8 cellular contexts compared by ENCODE assay signal in genomic region chr7:65798111-65799075, GRCh38.
DNase-seq lines count a peak whose midpoint lies in the region; ATAC-seq and TF ChIP-seq lines count a peak whose summit lies in the region.

No MANE protein-coding gene starts in this region.

- no peak overlapping the region for H3K4me3 ChIP-seq in fibroblast of the aortic adventitia (ENCODE audit: low read depth, low read length)
- no peak overlapping the region for H3K4me3 ChIP-seq in left ventricle myocardium inferior

- no peaks in the 10 kb centered on the region for H3K4me1 ChIP-seq in left ventricle myocardium inferior

- no peaks in the 10 kb centered on the region for H3K27me3 ChIP-seq in left ventricle myocardium inferior (ENCODE audit: low read depth)

- TF ChIP-seq CTCF in HFFc6 (IDR thresholded peaks at IDR 0.05) (no peak), fibroblast of the aortic adventitia (IDR thresholded peaks at IDR 0.05; ENCODE audit: insufficient read depth, low read length) (no peak), type B pancreatic cell (conservative IDR thresholded peaks at IDR 0.05) (no peak), left ventricle myocardium inferior (IDR thresholded peaks at IDR 0.05; ENCODE audit: borderline replicate concordance) (no peak)

- H3K27me3 Mint-ChIP-seq in HFFc6 (ENCODE audit: insufficient read depth): peaks cover 1% of the 10 kb centered on the region; the same call in 1 of the 2 replicates
- H3K27me3 Mint-ChIP-seq in type B pancreatic cell: no peaks in the 10 kb centered on the region
- H3K27me3 Mint-ChIP-seq in activated naive CD4-positive, alpha-beta T cell treated with anti-CD3 and anti-CD28 coated beads for 36 hours (ENCODE audit: low read depth): no peaks in the 10 kb centered on the region

- DNase-seq in HFFc6: peak; percentile 73
- DNase-seq in NCI-H226: peak; percentile 87
- DNase-seq in fibroblast of the aortic adventitia (ENCODE audit: low read depth): peak; percentile 33
- DNase-seq in type B pancreatic cell (ENCODE audit: extremely low spot score, unreplicated experiment): no peak
- DNase-seq in left ventricle myocardium inferior: no peak
- DNase-seq in activated naive CD4-positive, alpha-beta T cell treated with anti-CD3 and anti-CD28 coated beads for 36 hours: no peak

- H3K4me1 Mint-ChIP-seq in HFFc6 (ENCODE audit: low read depth) (peaks cover 47% of the 10 kb centered on the region), type B pancreatic cell (ENCODE audit: unreplicated experiment) (peaks cover 3% of the 10 kb centered on the region)
- H3K4me1 Mint-ChIP-seq in activated naive CD4-positive, alpha-beta T cell treated with anti-CD3 and anti-CD28 coated beads for 36 hours (ENCODE audit: low read depth): peaks cover 7% of the 10 kb centered on the region

- CTCF ChIA-PET in activated naive CD4-positive, alpha-beta T cell treated with anti-CD3 and anti-CD28 coated beads for 36 hours (lab: Charles Lee): no interaction called here

- intact Hi-C loops in left ventricle myocardium inferior (cut with micrococcal nuclease): no loop called here
- intact Hi-C loops in activated naive CD4-positive, alpha-beta T cell treated with anti-CD3 and anti-CD28 coated beads for 36 hours (cut with micrococcal nuclease): no loop called here

- H3K9me3 Mint-ChIP-seq in HFFc6 (no peaks in the 10 kb centered on the region), type B pancreatic cell (no peaks in the 10 kb centered on the region)
- H3K9me3 Mint-ChIP-seq in activated naive CD4-positive, alpha-beta T cell treated with anti-CD3 and anti-CD28 coated beads for 36 hours: no peaks in the 10 kb centered on the region

- peak overlapping the region; percentile 64 for H3K4me3 Mint-ChIP-seq in HFFc6
- H3K4me3 Mint-ChIP-seq in type B pancreatic cell: no peak overlapping the region
- no peak overlapping the region for H3K4me3 Mint-ChIP-seq in activated naive CD4-positive, alpha-beta T cell treated with anti-CD3 and anti-CD28 coated beads for 36 hours

- H3K36me3 ChIP-seq in left ventricle myocardium inferior: no peaks in the 10 kb centered on the region

- H3K27ac Mint-ChIP-seq in HFFc6: peak overlapping the region; percentile 77
- no peak overlapping the region for H3K27ac Mint-ChIP-seq in type B pancreatic cell
- H3K27ac Mint-ChIP-seq in activated naive CD4-positive, alpha-beta T cell treated with anti-CD3 and anti-CD28 coated beads for 36 hours: no peak overlapping the region

- no peaks in the 10 kb centered on the region for H3K9me3 ChIP-seq in left ventricle myocardium inferior (replicated peaks)

- ATAC-seq in GM18858 (IDR thresholded peaks at IDR 0.05; ENCODE audit: unreplicated experiment) (peak; percentile 99), esophagus mucosa (no peak)

- H3K27ac ChIP-seq in left ventricle myocardium inferior (replicated peaks): no peak overlapping the region

- H3K36me3 Mint-ChIP-seq in HFFc6 (ENCODE audit: low read depth) (no peaks in the 10 kb centered on the region), type B pancreatic cell (no peaks in the 10 kb centered on the region)
- H3K36me3 Mint-ChIP-seq in activated naive CD4-positive, alpha-beta T cell treated with anti-CD3 and anti-CD28 coated beads for 36 hours (ENCODE audit: low read depth): no peaks in the 10 kb centered on the region

Comparison
In these comparisons a context has a peak if more than half of its experiments do, and no peak if none do; other contexts are left out.
1. DNase-seq: peak in HFFc6 (single experiment), NCI-H226 (single experiment) and fibroblast of the aortic adventitia (single experiment); none in type B pancreatic cell (single experiment), left ventricle myocardium inferior (single experiment) and activated naive CD4-positive, alpha-beta T cell treated with anti-CD3 and anti-CD28 coated beads for 36 hours (single experiment).